ENCODE assay signal across 1 cellular context in genomic region chr11:22808559-22809197, GRCh38.
TF ChIP-seq lines count a peak whose summit lies in the region.

No MANE protein-coding gene starts in this region.

TF ChIP-seq in GM12878, 131 proteins besides CTCF, POLR2A, EP300 and RAD21:
- TF ChIP-seq USF2 (IDR thresholded peaks at IDR 0.05; ENCODE audit: borderline replicate concordance, low read depth, low read length) (no peak), BCL11A (IDR thresholded peaks at IDR 0.05; ENCODE audit: low read depth, low read length) (no peak), NFXL1 (IDR thresholded peaks at IDR 0.05; ENCODE audit: borderline replicate concordance) (no peak), SUPT20H (IDR thresholded peaks at IDR 0.05; ENCODE audit: borderline replicate concordance, control insufficient read depth, low read depth, low read length) (no peak), MYC (IDR thresholded peaks at IDR 0.05; ENCODE audit: insufficient read depth, insufficient read length, insufficient replicate concordance, low read length, severe bottlenecking) (no peak), ZNF592 (IDR thresholded peaks at IDR 0.05) (no peak)
